8 cellular contexts compared by ENCODE assay signal in genomic region chr11:848380-848931, GRCh38. TPM values are rescaled to one million over a fixed set of nuclear protein-coding genes. Genes with fewer than 3 reads are reported as not detected.
DNase-seq lines count a peak whose midpoint lies in the region; ATAC-seq and TF ChIP-seq lines count a peak whose summit lies in the region.

No MANE protein-coding gene starts in this region.

- DNase-seq in Right ventricle myocardium superior, result peak; percentile 67
- no peak for DNase-seq in Right ventricle myocardium inferior (ENCODE audit: missing footprints)
- DNase-seq in T-helper 2 cell, result peak; percentile 39 to 60 (median 51)
- DNase-seq in ascending aorta (ENCODE audit: low spot score in 2 of 2), result no peak
- DNase-seq in iPS-NIHi7 (ENCODE audit: extremely low spot score), result peak; percentile 74
- DNase-seq in stimulated activated CD4-positive, alpha-beta T cell treated with anti-CD3 and anti-CD28 coated beads, TNF-alpha, amount 100 ng/mL, for 48 hours (ENCODE audit: low read depth in 3 of 3), result peak; percentile 35 to 57 (median 38)

- peaks cover 34 to 40% of the 10 kb centered on the region in 2 donors for H3K4me1 ChIP-seq in ascending aorta

- H3K36me3 ChIP-seq in ascending aorta, result no peaks in the 10 kb centered on the region

- H3K9me3 ChIP-seq in ascending aorta, result no peaks in the 10 kb centered on the region

- TF ChIP-seq CTCF in ascending aorta (IDR thresholded peaks at IDR 0.05), result peak; percentile 81 to 95 (median 94)

- ATAC-seq in Right ventricle myocardium superior (ENCODE audit: poor library complexity) (no peak), Right ventricle myocardium inferior (no peak), GM19463 (IDR thresholded peaks at IDR 0.05; ENCODE audit: unreplicated experiment) (no peak), GM18873 (IDR thresholded peaks at IDR 0.05; ENCODE audit: low FRiP score, unreplicated experiment) (no peak)

- H3K27me3 ChIP-seq in ascending aorta, result no peaks in the 10 kb centered on the region

- intact Hi-C loops in Right ventricle myocardium superior (cut with DNase I), result loop anchor here (5.0 kb wide), 1 partner anchor 204 kb away; no protein-coding TSS in a partner anchor
- intact Hi-C loops in Right ventricle myocardium inferior (cut with DNase I), result no loop called here
- intact Hi-C loops in ascending aorta (cut with DNase I), result loop anchor here (1.0 to 10.0 kb wide), 5 partner anchors 64 to 916 kb away; partner anchors contain the start of genes AP2A2, CHID1 and CTSD

- no peak overlapping the region for H3K27ac ChIP-seq in ascending aorta

- H3K4me3 ChIP-seq in ascending aorta, result peak overlapping the region in 1 of 2 donors; percentile 71

RNA-seq across cellular contexts. Expression of gene TSPAN4, which starts 5.8 kb away (rescaled TPM):
- total RNA-seq in Right ventricle myocardium superior (40.5 TPM), Right ventricle myocardium inferior (43.8 TPM), ascending aorta (252 TPM)

RNA-seq across cellular contexts. Expression of gene POLR2L, which starts 6.1 kb away (rescaled TPM):
- 267 TPM for total RNA-seq in Right ventricle myocardium superior
- 298 TPM for total RNA-seq in Right ventricle myocardium inferior
- total RNA-seq in ascending aorta, result 141 TPM

RNA-seq across cellular contexts. Expression of gene CD151, which starts 15.7 kb away (rescaled TPM):
- total RNA-seq in Right ventricle myocardium superior, result 405 TPM
- total RNA-seq in Right ventricle myocardium inferior, result 462 TPM
- total RNA-seq in ascending aorta, result 898 TPM

RNA-seq across cellular contexts. Expression of gene CRACR2B, which starts 20.7 kb away (rescaled TPM):
- 18.9 TPM for total RNA-seq in Right ventricle myocardium superior
- total RNA-seq in Right ventricle myocardium inferior, result 24.3 TPM
- total RNA-seq in ascending aorta, result 20.5 TPM

RNA-seq across cellular contexts. Expression of gene PNPLA2, which starts 29.7 kb away (rescaled TPM):
- total RNA-seq in Right ventricle myocardium superior (346 TPM), Right ventricle myocardium inferior (321 TPM), ascending aorta (214 TPM)

Comparison
In these comparisons a context has a peak if more than half of its experiments do, and no peak if none do; other contexts are left out.
1. DNase-seq: peak in Right ventricle myocardium superior (single experiment), T-helper 2 cell (5 of 5), iPS-NIHi7 (single experiment) and stimulated activated CD4-positive, alpha-beta T cell treated with anti-CD3 and anti-CD28 coated beads, TNF-alpha, amount 100 ng/mL, for 48 hours (3 of 3); none in Right ventricle myocardium inferior (single experiment) and ascending aorta (0 of 2).